25 cellular contexts compared by ENCODE assay signal in genomic region chr19:31957711-31958110, GRCh38.
A peak's percentile ranks its signal among the peaks of the same experiment; 100 is the strongest.
DNase-seq lines count a peak whose midpoint lies in the region; ATAC-seq and TF ChIP-seq lines count a peak whose summit lies in the region.
"Had no signal": no experiment of that assay in that cellular context is flagged by ENCODE, and none has a peak within 500 bp of the region (broad histone marks: within the 10 kb centered on the region; RNA-seq: fewer than 3 reads in every experiment).

No MANE protein-coding gene starts in this region.

- no peak for ATAC-seq in GM23338
- no peak for ATAC-seq in activated CD4-positive, CD25-positive, alpha-beta regulatory T cell treated with anti-CD3 and anti-CD28 coated beads, Interleukin-2, amount 50 U/mL, for 24 hours
- no peak for ATAC-seq in left lobe of liver
- ATAC-seq in GM21717 (IDR thresholded peaks at IDR 0.05; ENCODE audit: unreplicated experiment), result no peak
- ATAC-seq: GM12878 had no signal

- H3K27ac ChIP-seq in GM23338 (ENCODE audit: low read depth) (no peak overlapping the region), mesenchymal stem cell (ENCODE audit: low read length, poor library complexity, severe bottlenecking) (no peak overlapping the region), caudate nucleus (ENCODE audit: low read depth, low read length) (no peak overlapping the region)
- H3K27ac ChIP-seq: BLaER1 had no signal

- peak overlapping the region in 1 of 2 experiments; percentile 42 for H3K4ac ChIP-seq in mesenchymal stem cell (ENCODE audit: low read depth in 1 of 2, low read length in 2 of 2)

- H3K36me3 ChIP-seq in GM23338 (ENCODE audit: insufficient read depth) (no peaks in the 10 kb centered on the region), mesenchymal stem cell (ENCODE audit: control insufficient read depth in 1 of 2, insufficient read depth in 2 of 2, low read depth in 1 of 2, low read length in 2 of 2) (no peaks in the 10 kb centered on the region)
- H3K36me3 ChIP-seq: BE2C, BLaER1 had no signal

- DNase-seq in GM23338 (ENCODE audit: low spot score) (no peak), H4 (ENCODE audit: low spot score) (peak; percentile 83), mesenchymal stem cell (peak; percentile 49), caudate nucleus (lab: John Stamatoyannopoulos, UW) (no peak), left lobe of liver (ENCODE audit: low spot score) (no peak)
- DNase-seq: 8988T; ACHN; BE2C; C1 segment of cervical spinal cord; CD4-positive, alpha-beta memory T cell; CD4-positive, CD25-positive, alpha-beta regulatory T cell; CD8-positive, alpha-beta memory T cell; COR-L47; DMS 273 treated with DMSO at 0.1 percent for 48 hours; DMS153; DMS53; DND-41; EL; GDM1 had no signal

- no peaks in the 10 kb centered on the region for H4K20me1 ChIP-seq in GM23338 (replicated peaks; ENCODE audit: insufficient read depth)
- H4K20me1 ChIP-seq: BLaER1 had no signal

- H4K8ac ChIP-seq in mesenchymal stem cell (ENCODE audit: low read length), result peak overlapping the region; percentile 74

- H3K18ac ChIP-seq in mesenchymal stem cell (ENCODE audit: low read depth in 1 of 2, low read length in 2 of 2), result no peak overlapping the region

- 25% methylated on average over 4 of the region's 4 CpGs for WGBS in mesenchymal stem cell

- H3K9me3 ChIP-seq in mesenchymal stem cell (ENCODE audit: control insufficient read depth, low read length), result peaks cover 3% of the 10 kb centered on the region
- H3K9me3 ChIP-seq: BE2C, BLaER1 had no signal

- peaks cover 17% of the 10 kb centered on the region for H3K4me1 Mint-ChIP-seq in GM23338
- H3K4me1 Mint-ChIP-seq in nephron, result peaks cover 51% of the 10 kb centered on the region
- H3K4me1 Mint-ChIP-seq: CD14-positive monocyte; CD4-positive, alpha-beta memory T cell; CD4-positive, CD25-positive, alpha-beta regulatory T cell; CD8-positive, alpha-beta memory T cell had no signal

- no peaks in the 10 kb centered on the region for H3K9me3 Mint-ChIP-seq in GM23338
- peaks cover 2% of the 10 kb centered on the region for H3K9me3 Mint-ChIP-seq in nephron

- no peak overlapping the region for H3K23ac ChIP-seq in mesenchymal stem cell (ENCODE audit: low read length in 2 of 2)

- H3K4me2 ChIP-seq in GM23338, result no peak overlapping the region
- no peak overlapping the region for H3K4me2 ChIP-seq in mesenchymal stem cell (ENCODE audit: low read length, poor library complexity, severe bottlenecking)
- H3K4me2 ChIP-seq: BLaER1 had no signal

- H2BK120ac ChIP-seq in mesenchymal stem cell (ENCODE audit: low read depth, low read length), result no peak overlapping the region

- H2AK5ac ChIP-seq in mesenchymal stem cell (ENCODE audit: low read length, severe bottlenecking), result no peak overlapping the region

- H3K14ac ChIP-seq in mesenchymal stem cell (ENCODE audit: low read length in 2 of 2), result no peak overlapping the region

- no peak overlapping the region for H2BK15ac ChIP-seq in mesenchymal stem cell (ENCODE audit: low read depth, poor library complexity, severe bottlenecking)

- no peak overlapping the region for H3K4me3 ChIP-seq in GM23338
- no peak overlapping the region for H3K4me3 ChIP-seq in mesenchymal stem cell (ENCODE audit: insufficient read depth in 1 of 2, low read depth in 1 of 2, low read length in 2 of 2)
- H3K4me3 ChIP-seq: BLaER1, GM12878 had no signal

- H3K27me3 Mint-ChIP-seq in GM23338 (ENCODE audit: insufficient read depth, low read depth, poor library complexity), result no peaks in the 10 kb centered on the region
- H3K27me3 Mint-ChIP-seq in nephron (ENCODE audit: low read depth), result no peaks in the 10 kb centered on the region
- H3K27me3 Mint-ChIP-seq: CD4-positive, CD25-positive, alpha-beta regulatory T cell had no signal

- no peaks in the 10 kb centered on the region for H3F3A ChIP-seq in GM23338 (replicated peaks; ENCODE audit: low read depth)

- H3K79me1 ChIP-seq in mesenchymal stem cell (replicated peaks; ENCODE audit: low read length, poor library complexity, severe bottlenecking), result no peaks in the 10 kb centered on the region

- H3K4me1 ChIP-seq in GM23338 (ENCODE audit: insufficient read depth) (no peaks in the 10 kb centered on the region), mesenchymal stem cell (ENCODE audit: control insufficient read depth, insufficient read depth, low read depth, low read length) (no peaks in the 10 kb centered on the region)
- H3K4me1 ChIP-seq: BE2C had no signal

- H3K4me3 Mint-ChIP-seq in GM23338, result no peak overlapping the region
- H3K4me3 Mint-ChIP-seq in nephron, result no peak overlapping the region
- H3K4me3 Mint-ChIP-seq: CD4-positive, alpha-beta memory T cell; CD4-positive, CD25-positive, alpha-beta regulatory T cell had no signal

- H3K27me3 ChIP-seq in GM23338 (ENCODE audit: insufficient read depth) (no peaks in the 10 kb centered on the region), mesenchymal stem cell (ENCODE audit: control insufficient read depth in 1 of 2, insufficient read depth in 1 of 2, low read length in 2 of 2) (no peaks in the 10 kb centered on the region)
- H3K27me3 ChIP-seq: BE2C, BLaER1 had no signal

- H3K79me2 ChIP-seq in GM23338 (replicated peaks; ENCODE audit: insufficient read depth), result no peaks in the 10 kb centered on the region

- no peak overlapping the region for H2BK12ac ChIP-seq in mesenchymal stem cell (ENCODE audit: low read length in 2 of 2)

- no peaks in the 10 kb centered on the region for H3K36me3 Mint-ChIP-seq in GM23338 (ENCODE audit: low read depth)
- H3K36me3 Mint-ChIP-seq in nephron (ENCODE audit: low read depth), result no peaks in the 10 kb centered on the region
- H3K36me3 Mint-ChIP-seq: CD14-positive monocyte; CD4-positive, alpha-beta memory T cell; CD4-positive, CD25-positive, alpha-beta regulatory T cell; CD8-positive, alpha-beta memory T cell had no signal

- H4K91ac ChIP-seq in mesenchymal stem cell (ENCODE audit: low read length), result peak overlapping the region; percentile 52

- H3K9me2 ChIP-seq in GM23338 (ENCODE audit: insufficient read depth), result peaks cover 20% of the 10 kb centered on the region

- H3K9ac ChIP-seq in mesenchymal stem cell (ENCODE audit: low read length), result no peak overlapping the region
- H3K9ac ChIP-seq: BLaER1 had no signal

- H3K27ac Mint-ChIP-seq in GM23338 (no peak overlapping the region), nephron (peak overlapping the region in 2 of 3 experiments; percentile 83 to 92)
- H3K27ac Mint-ChIP-seq: CD14-positive monocyte; CD4-positive, alpha-beta memory T cell; CD4-positive, CD25-positive, alpha-beta regulatory T cell; CD8-positive, alpha-beta memory T cell had no signal

- TF ChIP-seq CTCF in GM23338 (conservative IDR thresholded peaks at IDR 0.05; ENCODE audit: low read depth in 2 of 2), result no peak
- no peak for TF ChIP-seq CTCF in nephron (IDR thresholded peaks at IDR 0.05; ENCODE audit: unreplicated experiment in 3 of 3)

- H2AFZ ChIP-seq in GM23338 (peak overlapping the region; percentile 74; the same call in 1 of the 2 replicates), mesenchymal stem cell (ENCODE audit: low read depth, low read length) (no peak overlapping the region)

- no peak overlapping the region for H2BK5ac ChIP-seq in mesenchymal stem cell (ENCODE audit: low read depth, low read length, poor library complexity, severe bottlenecking)

TF ChIP-seq in GM23338, 12 proteins besides CTCF, POLR2A, EP300 and RAD21:
- no peak for TF ChIP-seq ETS1 (IDR thresholded peaks at IDR 0.05)
- no peak for TF ChIP-seq ZNF331 (CRISPR knock-in tag; IDR thresholded peaks at IDR 0.05; ENCODE audit: low read depth)
- TF ChIP-seq EZH2 (IDR thresholded peaks at IDR 0.05; ENCODE audit: low read depth, unreplicated experiment), result no peak
- no peak for TF ChIP-seq JUNB (IDR thresholded peaks at IDR 0.05; ENCODE audit: unreplicated experiment)
- TF ChIP-seq ZNF114 (CRISPR knock-in tag; IDR thresholded peaks at IDR 0.05), result no peak
- TF ChIP-seq EZH2phosphoT487 (IDR thresholded peaks at IDR 0.05; ENCODE audit: unreplicated experiment), result no peak
- TF ChIP-seq POLR2AphosphoS5 (IDR thresholded peaks at IDR 0.05; ENCODE audit: low read depth), result no peak
- no peak for TF ChIP-seq CREB1 (CRISPR knock-in tag; IDR thresholded peaks at IDR 0.05; ENCODE audit: low read depth)

Comparison
In these comparisons a context has a peak if more than half of its experiments do, and no peak if none do; other contexts are left out.
1. DNase-seq: peak in H4 (single experiment) and mesenchymal stem cell (single experiment); none in GM23338 (single experiment), caudate nucleus (0 of 61) and left lobe of liver (single experiment).